In the genomic region with DNA sequence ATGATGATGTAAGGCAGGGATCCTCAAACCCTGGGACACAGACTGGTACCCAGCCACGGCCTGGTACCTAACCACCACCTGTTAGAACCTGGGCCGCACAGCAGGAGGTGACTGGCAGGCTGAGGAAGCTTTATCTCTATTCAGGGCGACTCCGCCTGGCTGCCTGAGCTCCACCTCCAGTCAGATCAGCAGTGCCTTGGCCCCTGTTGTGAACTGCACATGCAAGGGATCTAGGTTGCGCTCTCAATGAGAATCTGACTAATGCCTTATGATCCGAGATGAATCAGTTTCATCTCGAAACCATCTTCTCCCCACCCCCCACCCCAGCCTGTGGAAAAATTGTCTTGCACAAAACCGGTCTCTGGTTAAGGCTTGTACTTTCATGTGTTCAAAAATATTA, we compare ENCODE assay signal across 12 cellular contexts. TPM values are rescaled to one million over a fixed set of nuclear protein-coding genes. Genes with fewer than 3 reads are reported as not detected.
DNase-seq lines count a peak whose midpoint lies in the region; ATAC-seq, FAIRE-seq and TF ChIP-seq lines count a peak whose summit lies in the region.
"Had no signal": no experiment of that assay in that cellular context is flagged by ENCODE, and none has a peak within 500 bp of the region (broad histone marks: within the 10 kb centered on the region; RNA-seq: fewer than 3 reads in every experiment).

No MANE protein-coding gene starts in this region.

- H3F3A ChIP-seq in PC-9 (ENCODE audit: insufficient read depth, low read depth): peaks cover 10% of the 10 kb centered on the region

- TF ChIP-seq POLR2A in GM12891 (IDR thresholded peaks at IDR 0.05; ENCODE audit: low read depth, low read length) (no peak), body of pancreas (IDR thresholded peaks at IDR 0.05) (peak in 1 of 3 donors; percentile 10)

- intact Hi-C loops in body of pancreas (cut with DNase I) (no loop called here), PC-9 (cut with micrococcal nuclease; ENCODE audit: unreplicated experiment) (no loop called here), Right ventricle myocardium inferior (cut with DNase I) (loop anchor here (5.0 kb wide), 1 partner anchor 33 kb away; no protein-coding TSS in a partner anchor)

- WGBS in body of pancreas, 2 donors: 53 to 70% methylated on average over 8 of the region's 8 CpGs

- H3K27me3 ChIP-seq in body of pancreas: no peaks in the 10 kb centered on the region
- no peaks in the 10 kb centered on the region for H3K27me3 ChIP-seq in PC-9 (ENCODE audit: insufficient read depth, low read depth)
- H3K27me3 ChIP-seq: upper lobe of right lung had no signal

- BruUV-seq in PC-9 (replicated peaks; lab: Mats Ljungman, UMichigan): no TSS peak

- POLR2A ChIA-PET in PC-9 (lab: Charles Lee; ENCODE audit: unreplicated experiment): no interaction called here

- TF ChIP-seq CTCF in body of pancreas (IDR thresholded peaks at IDR 0.05) (peak in 1 of 7 experiments; percentile 10), PC-9 (conservative IDR thresholded peaks at IDR 0.05) (no peak)

- H3K9me2 ChIP-seq in PC-9 (ENCODE audit: insufficient read depth): no peaks in the 10 kb centered on the region
- H3K9me2 ChIP-seq: SK-N-SH had no signal

- H3K4me3 ChIP-seq in body of pancreas (no peak overlapping the region), PC-9 (no peak overlapping the region)
- H3K4me3 ChIP-seq: upper lobe of right lung had no signal

- no peaks in the 10 kb centered on the region for H3K36me3 ChIP-seq in body of pancreas (replicated peaks in 1 of 2; ENCODE audit: insufficient read depth in 1 of 2, low read depth in 2 of 2)
- peaks cover 42% of the 10 kb centered on the region for H3K36me3 ChIP-seq in PC-9 (ENCODE audit: low read depth)

- H3K4me1 ChIP-seq in body of pancreas (peaks cover 58% of the 10 kb centered on the region), PC-9 (replicated peaks; ENCODE audit: insufficient read depth) (peaks cover 18% of the 10 kb centered on the region)

- peak; percentile 9 for FAIRE-seq in GM12891 (lab: Jason Lieb, UNC)

- CTCF ChIA-PET in PC-9 (lab: Charles Lee): no interaction called here

- no peak overlapping the region for H3K4me2 ChIP-seq in PC-9
- H3K4me2 ChIP-seq: SK-N-SH had no signal

- no peak for ATAC-seq in body of pancreas
- no peak for ATAC-seq in Right ventricle myocardium inferior
- no peak for ATAC-seq in GM21423 (IDR thresholded peaks at IDR 0.05; ENCODE audit: unreplicated experiment)
- ATAC-seq: upper lobe of right lung had no signal

- DNase-seq in GM12891 (ENCODE audit: insufficient read length, low spot score): no peak
- peak; percentile 24 for DNase-seq in activated CD4-positive, CD25-positive, alpha-beta regulatory T cell treated with anti-CD3 and anti-CD28 coated beads, Interleukin-2, amount 50 U/mL, for 16 hours (ENCODE audit: low read depth, low spot score)
- DNase-seq in body of pancreas: peak; percentile 31 to 65 (median 39)
- DNase-seq in stimulated activated CD4-positive, alpha-beta T cell treated with anti-CD3 and anti-CD28 coated beads, Interleukin-1b, Interleukin-23, amount 100 ng/mL, for 48 hours: peak; percentile 80
- no peak for DNase-seq in PC-9
- no peak for DNase-seq in NCI-H69 (lab: John Stamatoyannopoulos, UW)
- DNase-seq in Right ventricle myocardium inferior (ENCODE audit: missing footprints): no peak
- DNase-seq: anterior cingulate cortex, retina, SK-N-SH, upper lobe of right lung had no signal

- H3K27ac ChIP-seq in body of pancreas (no peak overlapping the region), PC-9 (no peak overlapping the region)
- H3K27ac ChIP-seq: upper lobe of right lung had no signal

- H2AFZ ChIP-seq in PC-9: no peak overlapping the region

- H4K20me1 ChIP-seq in PC-9 (ENCODE audit: insufficient read depth): peaks cover 15% of the 10 kb centered on the region

- H3K79me2 ChIP-seq in PC-9 (ENCODE audit: low read depth): peaks cover 67% of the 10 kb centered on the region

- H3K9me3 ChIP-seq in body of pancreas (no peaks in the 10 kb centered on the region), PC-9 (ENCODE audit: insufficient read depth, low read depth) (no peaks in the 10 kb centered on the region)
- H3K9me3 ChIP-seq: SK-N-SH, upper lobe of right lung had no signal

TF ChIP-seq in GM12891, 5 proteins besides CTCF, POLR2A, EP300 and RAD21:
- no peak for TF ChIP-seq SPI1 (IDR thresholded peaks at IDR 0.05; ENCODE audit: low read depth, low read length)
- TF ChIP-seq TAF1 (IDR thresholded peaks at IDR 0.05; ENCODE audit: low read depth, low read length): no peak
- TF ChIP-seq POU2F2 (IDR thresholded peaks at IDR 0.05; ENCODE audit: low read depth, low read length): no peak
- no peak for TF ChIP-seq PAX5 (IDR thresholded peaks at IDR 0.05; ENCODE audit: insufficient read depth, low read length, severe bottlenecking)
- no peak for TF ChIP-seq POLR2AphosphoS5 (IDR thresholded peaks at IDR 0.05; ENCODE audit: low read depth, low read length)
TF ChIP-seq in GM12891: peak in this region for 0.

RNA-seq across cellular contexts. Expression of gene RNPC3, which starts 4.2 kb away (rescaled TPM):
- 17.7 TPM for polyA plus RNA-seq in GM12891 (2012; ENCODE audit: low read depth, missing spikeins)
- total RNA-seq in body of pancreas (10 to 100 TPM; 42.3 to 74.2 TPM), PC-9 (2021) (13.4 and 17.0 TPM in 2 replicates), Right ventricle myocardium inferior (15.8 TPM)

RNA-seq across cellular contexts. Expression of gene AMY2B, which starts 41.6 kb away (rescaled TPM):
- 6.2 TPM for polyA plus RNA-seq in GM12891 (2012; ENCODE audit: low read depth, missing spikeins)
- total RNA-seq in body of pancreas: 1,000 to 10,000 TPM in 1 of 2 donors, 100 to 1,000 TPM in 1; 894 to 1,483 TPM
- 0.11 and 0.95 TPM in 2 replicates for total RNA-seq in PC-9 (2021)
- 15.1 TPM for total RNA-seq in Right ventricle myocardium inferior

Comparison
In these comparisons a context has a peak if more than half of its experiments do, and no peak if none do; other contexts are left out.
1. DNase-seq: peak in activated CD4-positive, CD25-positive, alpha-beta regulatory T cell treated with anti-CD3 and anti-CD28 coated beads, Interleukin-2, amount 50 U/mL, for 16 hours (single experiment), body of pancreas (4 of 4) and stimulated activated CD4-positive, alpha-beta T cell treated with anti-CD3 and anti-CD28 coated beads, Interleukin-1b, Interleukin-23, amount 100 ng/mL, for 48 hours (single experiment); none in GM12891 (single experiment), PC-9 (0 of 2), NCI-H69 (single experiment) and Right ventricle myocardium inferior (single experiment).
2. RNA of gene AMY2B, which starts 41.6 kb away (total RNA-seq): 894 to 1,483 TPM in body of pancreas; 15.1 TPM in Right ventricle myocardium inferior (single experiment) and 0.11 to 0.95 TPM in PC-9; every median in the first group is over 10 times any median in the second.